ENCODE assay signal across 16 cellular contexts in the genomic region with DNA sequence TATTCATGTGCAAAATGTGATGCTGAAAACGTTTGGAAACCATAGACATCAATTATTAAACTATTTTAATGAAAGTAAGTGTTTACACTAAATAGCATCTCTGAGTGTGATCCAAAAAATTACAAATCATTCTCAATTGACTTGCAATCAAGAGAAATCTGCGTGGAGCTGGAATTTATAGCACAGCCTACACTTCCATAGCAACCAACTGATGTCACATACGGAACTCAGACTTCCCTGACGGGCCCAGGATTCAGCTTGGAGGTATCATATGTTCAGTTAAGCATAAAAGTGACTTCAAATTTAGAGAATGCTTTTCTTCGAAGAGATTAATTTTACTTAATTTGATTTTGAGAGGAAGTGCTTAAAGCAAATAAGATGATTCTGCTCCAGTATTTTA.
"Had no signal": no experiment of that assay in that cellular context is flagged by ENCODE, and none has a peak within 500 bp of the region (broad histone marks: within the 10 kb centered on the region; RNA-seq: fewer than 3 reads in every experiment).

No MANE protein-coding gene starts in this region.

- H3K4me3 ChIP-seq: coronary artery, heart left ventricle, mucosa of descending colon, smooth muscle cell, thoracic aorta, transverse colon had no signal

- H3K36me3 ChIP-seq: heart left ventricle, neutrophil, thoracic aorta, transverse colon had no signal

- H3K4me2 ChIP-seq: smooth muscle cell had no signal

- ATAC-seq: effector memory CD8-positive, alpha-beta T cell; heart left ventricle; left colon; mucosa of descending colon; naive thymus-derived CD8-positive, alpha-beta T cell; right cardiac atrium; stimulated activated naive B cell treated with anti-CD40 and anti-IgM and Interleukin-4, amounts not matched to agents 10 μg/mL and 1 μg/mL and 100 μg/mL, for 72 hours; stimulated activated naive CD8-positive, alpha-beta T cell treated with anti-CD3 and anti-CD28 coated beads, Interleukin-15, amount 100 ng/mL, for 72 hours had no signal

- H3K27me3 ChIP-seq: heart left ventricle, neutrophil, transverse colon had no signal

- H3K9me3 ChIP-seq: mucosa of descending colon, neutrophil, thoracic aorta, transverse colon had no signal

- DNase-seq: central memory CD4-positive, alpha-beta T cell; effector memory CD8-positive, alpha-beta T cell; foreskin melanocyte; heart left ventricle; left colon; mucosa of descending colon; naive thymus-derived CD8-positive, alpha-beta T cell; right cardiac atrium; stimulated activated CD4-positive, alpha-beta T cell treated with anti-CD3 and anti-CD28 coated beads, Interleukin-4, amount 100 ng/mL, for 24 hours; stimulated activated naive B cell treated with anti-CD40 and anti-IgM and Interleukin-4, amounts not matched to agents 10 μg/mL and 1 μg/mL and 100 μg/mL, for 72 hours; stimulated activated naive CD8-positive, alpha-beta T cell treated with anti-CD3 and anti-CD28 coated beads, Interleukin-15, amount 100 ng/mL, for 72 hours; transverse colon had no signal

- H3K27ac ChIP-seq: coronary artery, heart left ventricle, neutrophil, thoracic aorta, transverse colon had no signal
